ENCODE assay signal across 8 cellular contexts in the genomic region with DNA sequence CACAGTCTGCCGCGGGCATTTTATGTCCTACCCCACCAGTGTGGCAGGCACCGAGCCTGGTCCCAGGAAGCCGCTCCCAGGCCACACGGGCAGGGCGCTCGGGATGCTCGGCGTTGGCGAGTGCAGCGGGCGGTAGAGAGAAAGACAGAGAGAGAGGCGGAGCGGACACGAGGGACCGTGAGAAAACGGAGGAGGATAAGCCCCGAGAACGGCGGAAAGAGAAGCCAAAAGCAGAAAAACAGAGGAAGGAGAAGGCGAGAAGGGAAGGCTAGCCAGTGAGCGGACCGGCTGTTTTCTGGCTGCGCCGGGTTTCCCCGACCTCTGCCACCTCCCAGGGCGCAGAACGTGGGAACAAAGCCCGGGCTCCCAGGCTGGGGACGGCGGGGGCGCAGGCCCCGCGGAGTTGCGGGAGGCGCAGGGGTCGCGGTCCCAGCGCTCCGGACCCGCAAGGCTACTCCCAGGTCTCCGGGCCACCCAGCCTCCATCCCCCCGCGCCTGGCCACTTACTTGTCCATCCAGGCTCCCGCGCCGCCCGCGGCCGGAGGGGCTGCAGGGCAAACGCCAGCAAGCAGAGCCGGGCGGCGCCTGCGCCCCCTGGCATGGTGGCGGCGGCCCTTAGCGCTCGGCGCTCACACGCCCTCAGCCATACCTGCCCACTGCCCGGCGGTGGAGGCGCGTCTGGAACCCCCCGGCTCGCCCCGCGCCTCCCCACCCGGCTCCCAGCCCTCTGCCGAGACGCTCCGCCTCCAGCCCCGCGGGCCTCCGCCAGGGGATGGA. TPM values are rescaled to one million over a fixed set of nuclear protein-coding genes. Genes with fewer than 3 reads are reported as not detected.
DNase-seq lines count a peak whose midpoint lies in the region; ATAC-seq and TF ChIP-seq lines count a peak whose summit lies in the region.

A gene with protein sequence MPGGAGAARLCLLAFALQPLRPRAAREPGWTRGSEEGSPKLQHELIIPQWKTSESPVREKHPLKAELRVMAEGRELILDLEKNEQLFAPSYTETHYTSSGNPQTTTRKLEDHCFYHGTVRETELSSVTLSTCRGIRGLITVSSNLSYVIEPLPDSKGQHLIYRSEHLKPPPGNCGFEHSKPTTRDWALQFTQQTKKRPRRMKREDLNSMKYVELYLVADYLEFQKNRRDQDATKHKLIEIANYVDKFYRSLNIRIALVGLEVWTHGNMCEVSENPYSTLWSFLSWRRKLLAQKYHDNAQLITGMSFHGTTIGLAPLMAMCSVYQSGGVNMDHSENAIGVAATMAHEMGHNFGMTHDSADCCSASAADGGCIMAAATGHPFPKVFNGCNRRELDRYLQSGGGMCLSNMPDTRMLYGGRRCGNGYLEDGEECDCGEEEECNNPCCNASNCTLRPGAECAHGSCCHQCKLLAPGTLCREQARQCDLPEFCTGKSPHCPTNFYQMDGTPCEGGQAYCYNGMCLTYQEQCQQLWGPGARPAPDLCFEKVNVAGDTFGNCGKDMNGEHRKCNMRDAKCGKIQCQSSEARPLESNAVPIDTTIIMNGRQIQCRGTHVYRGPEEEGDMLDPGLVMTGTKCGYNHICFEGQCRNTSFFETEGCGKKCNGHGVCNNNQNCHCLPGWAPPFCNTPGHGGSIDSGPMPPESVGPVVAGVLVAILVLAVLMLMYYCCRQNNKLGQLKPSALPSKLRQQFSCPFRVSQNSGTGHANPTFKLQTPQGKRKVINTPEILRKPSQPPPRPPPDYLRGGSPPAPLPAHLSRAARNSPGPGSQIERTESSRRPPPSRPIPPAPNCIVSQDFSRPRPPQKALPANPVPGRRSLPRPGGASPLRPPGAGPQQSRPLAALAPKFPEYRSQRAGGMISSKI (minus strand): TSS at position 680 of the 777 bp plus-strand sequence. CDS start 79 bp downstream, at position 601.

- H3K9me3 ChIP-seq in SJCRH30 (replicated peaks) (0 out of 2 replicates have a peak, but pooled peaks cover 4% of the 10 kb centered on the region), heart left ventricle (no peaks in the 10 kb centered on the region)

- H3K27ac ChIP-seq in SJCRH30 (peak within 1 kb of the TSS; percentile 71), heart left ventricle (peak within 1 kb of the TSS; percentile 33 to 93 (median 87))

- DNase-seq in EL: peak; percentile 76
- peak; percentile 76 to 82 for DNase-seq in SJCRH30
- peak; percentile 72 for DNase-seq in activated naive CD8-positive, alpha-beta T cell treated with anti-CD3 and anti-CD28 coated beads, Interleukin-2, amount 10 ng/mL, durations not matched to agents 7 days and 5 days
- DNase-seq in heart left ventricle: peak; percentile 57 to 82 (median 71)
- DNase-seq in progenitor cell of endocrine pancreas (ENCODE audit: low spot score, unreplicated experiment): peak; percentile 55
- DNase-seq in NCI-H774 (lab: John Stamatoyannopoulos, UW): no peak

- peaks cover 23% of the 10 kb centered on the region for H3K4me1 ChIP-seq in SJCRH30
- H3K4me1 ChIP-seq in heart left ventricle: peaks cover 0 to 55% (median 26%) of the 10 kb centered on the region in 12 donors

- H3K36me3 Mint-ChIP-seq in activated naive CD8-positive, alpha-beta T cell treated with anti-CD3 and anti-CD28 coated beads, Interleukin-2, amount 10 ng/mL, durations not matched to agents 7 days and 5 days: peaks cover 6% of the 10 kb centered on the region
- H3K36me3 Mint-ChIP-seq in progenitor cell of endocrine pancreas (ENCODE audit: insufficient read depth): no peaks in the 10 kb centered on the region

- H3K4me1 Mint-ChIP-seq in activated naive CD8-positive, alpha-beta T cell treated with anti-CD3 and anti-CD28 coated beads, Interleukin-2, amount 10 ng/mL, durations not matched to agents 7 days and 5 days: peaks cover 41% of the 10 kb centered on the region
- H3K4me1 Mint-ChIP-seq in progenitor cell of endocrine pancreas (ENCODE audit: low read depth): peaks cover 9% of the 10 kb centered on the region

- TF ChIP-seq CTCF in heart left ventricle (IDR thresholded peaks at IDR 0.05) (peak in 4 of 12 donors; percentile 15 to 28 (median 23)), progenitor cell of endocrine pancreas (IDR thresholded peaks at IDR 0.05; ENCODE audit: unreplicated experiment) (peak; percentile 26)

- H3K36me3 ChIP-seq in SJCRH30 (peaks cover 7% of the 10 kb centered on the region), heart left ventricle (peaks cover 0 to 7% (median 0%) of the 10 kb centered on the region in 9 donors)

- H3K4me3 Mint-ChIP-seq in activated naive CD8-positive, alpha-beta T cell treated with anti-CD3 and anti-CD28 coated beads, Interleukin-2, amount 10 ng/mL, durations not matched to agents 7 days and 5 days: peak within 1 kb of the TSS; percentile 97
- peak within 1 kb of the TSS; percentile 86 for H3K4me3 Mint-ChIP-seq in progenitor cell of endocrine pancreas (ENCODE audit: low read depth)

- peaks cover 13% of the 10 kb centered on the region for H3K27me3 Mint-ChIP-seq in activated naive CD8-positive, alpha-beta T cell treated with anti-CD3 and anti-CD28 coated beads, Interleukin-2, amount 10 ng/mL, durations not matched to agents 7 days and 5 days
- peaks cover 51% of the 10 kb centered on the region for H3K27me3 Mint-ChIP-seq in progenitor cell of endocrine pancreas

- POLR2A ChIA-PET in activated naive CD8-positive, alpha-beta T cell treated with anti-CD3 and anti-CD28 coated beads, Interleukin-2, amount 10 ng/mL, durations not matched to agents 7 days and 5 days (lab: Charles Lee): interaction anchor here (0.8 kb wide), 1 partner anchor 21 kb away, joined by 3 read pairs; no protein-coding TSS in a partner anchor

- peak within 1 kb of the TSS; percentile 91 for H3K27ac Mint-ChIP-seq in activated naive CD8-positive, alpha-beta T cell treated with anti-CD3 and anti-CD28 coated beads, Interleukin-2, amount 10 ng/mL, durations not matched to agents 7 days and 5 days
- peak within 1 kb of the TSS; percentile 90 for H3K27ac Mint-ChIP-seq in progenitor cell of endocrine pancreas

- intact Hi-C loops in heart left ventricle (cut with DNase I): loop anchor here in 4 of 10 donors (2.0 to 10.0 kb wide), 6 partner anchors 58 to 142 kb away; no protein-coding TSS in a partner anchor

- no peak for TF ChIP-seq POLR2A in heart left ventricle (IDR thresholded peaks at IDR 0.05)

- H3K27me3 ChIP-seq in SJCRH30 (no peaks in the 10 kb centered on the region), heart left ventricle (peaks cover 0 to 14% (median 0%) of the 10 kb centered on the region in 9 donors)

- H3K9me3 Mint-ChIP-seq in activated naive CD8-positive, alpha-beta T cell treated with anti-CD3 and anti-CD28 coated beads, Interleukin-2, amount 10 ng/mL, durations not matched to agents 7 days and 5 days: peaks cover 3% of the 10 kb centered on the region
- no peaks in the 10 kb centered on the region for H3K9me3 Mint-ChIP-seq in progenitor cell of endocrine pancreas (ENCODE audit: low read depth)

- ATAC-seq in HG02759 (IDR thresholded peaks at IDR 0.05; ENCODE audit: unreplicated experiment) (peak; percentile 40), heart left ventricle (peak; percentile 53 to 91 (median 89)), HG02840 (IDR thresholded peaks at IDR 0.05; ENCODE audit: low FRiP score, unreplicated experiment) (no peak)
- peak; percentile 65 for ATAC-seq in activated naive CD8-positive, alpha-beta T cell treated with anti-CD3 and anti-CD28 coated beads, Interleukin-2, amount 10 ng/mL, durations not matched to agents 7 days and 5 days (ENCODE audit: low read depth)

- WGBS in heart left ventricle, 4 donors: 0 to 1% (median 1%) methylated on average over 47 to 76 of the region's 76 CpGs

- H3K4me3 ChIP-seq in SJCRH30 (peak within 1 kb of the TSS; percentile 98), heart left ventricle (peak within 1 kb of the TSS; percentile 59 to 94 (median 86))

RNA-seq across cellular contexts. Expression of the gene that starts here (rescaled TPM):
- total RNA-seq in SJCRH30 (2014; rRNA removed; shearing (Covaris generic)): 45.1 and 50.0 TPM in 2 replicates
- 10 to 100 TPM; 28.3 to 29.0 TPM for total RNA-seq in activated naive CD8-positive, alpha-beta T cell treated with anti-CD3 and anti-CD28 coated beads, Interleukin-2, amount 10 ng/mL, durations not matched to agents 7 days and 5 days
- 10 to 100 TPM in 7 of 9 donors, 1 to 10 TPM in 2; 6.5 to 47.6 (median 19.0) TPM for total RNA-seq in heart left ventricle
- 10 to 100 TPM in 1 of 2 donors, 1 to 10 TPM in 1; 7.5 to 29.2 TPM for polyA plus RNA-seq in heart left ventricle
- total RNA-seq in progenitor cell of endocrine pancreas: 13.4 and 15.9 TPM in 2 replicates
